Comparison of ENCODE assay signal across 8 cellular contexts in the genomic region with DNA sequence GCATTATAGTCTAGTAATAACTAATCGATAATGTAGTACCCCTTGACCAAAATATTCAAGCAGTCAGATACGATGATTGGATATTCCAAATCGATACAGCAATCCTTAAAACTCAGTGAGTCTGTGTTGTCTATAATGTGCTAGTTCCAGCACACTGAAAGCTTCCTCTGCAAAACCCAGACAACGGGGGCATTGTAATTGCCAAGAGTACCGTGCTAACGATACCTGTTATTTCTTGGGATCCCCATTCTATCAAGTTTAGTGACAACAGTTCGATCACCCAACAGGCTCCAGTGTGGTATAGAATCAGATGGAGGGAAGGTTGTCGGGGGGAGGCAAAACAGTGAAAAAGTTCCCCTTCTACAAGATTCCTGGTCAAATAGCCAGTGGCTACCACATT. TPM values are rescaled to one million over a fixed set of nuclear protein-coding genes. Genes with fewer than 3 reads are reported as not detected.
DNase-seq lines count a peak whose midpoint lies in the region; ATAC-seq and TF ChIP-seq lines count a peak whose summit lies in the region.

No MANE protein-coding gene starts in this region.

- no peak overlapping the region for H3K4me3 Mint-ChIP-seq in T-helper 17 cell

- H3K9me2 ChIP-seq in GM23248 (ENCODE audit: insufficient read depth), result no peaks in the 10 kb centered on the region

- no peak for TF ChIP-seq POLR2A in gastroesophageal sphincter (IDR thresholded peaks at IDR 0.05)

- H3K4me3 ChIP-seq in GM23248 (peak overlapping the region; percentile 83), WERI-Rb-1 (ENCODE audit: low read depth, low read length) (peak overlapping the region; percentile 53; the same call in 1 of the 2 replicates), gastroesophageal sphincter (peak overlapping the region; percentile 54 to 77), skeletal muscle tissue (ENCODE audit: low read length in 3 of 3) (peak overlapping the region; percentile 79 to 89 (median 82))

- TF ChIP-seq CTCF in WERI-Rb-1 (IDR thresholded peaks at IDR 0.05; ENCODE audit: low read depth, low read length), result no peak
- no peak for TF ChIP-seq CTCF in gastroesophageal sphincter (IDR thresholded peaks at IDR 0.05)

- no peaks in the 10 kb centered on the region for H3K27me3 Mint-ChIP-seq in T-helper 17 cell

- no peaks in the 10 kb centered on the region for H4K20me1 ChIP-seq in GM23248 (ENCODE audit: insufficient read depth)

- WGBS in GM23248 (ENCODE audit: low coverage in 1 of 2, low lambda C conversion rate in 2 of 2, missing lambda C conversion rate in 2 of 2), 2 experiments, result 59 to 62% methylated on average over 8 of the region's 8 CpGs
- WGBS in gastroesophageal sphincter (ENCODE audit: low coverage in 1 of 2), 2 donors, result 79 to 80% methylated on average over 6 to 7 of the region's 8 CpGs

- in situ Hi-C loops in GM23248 (cut with MboI), result no loop called here

- ATAC-seq in gastroesophageal sphincter (no peak), T-helper 17 cell (no peak), GM21717 (IDR thresholded peaks at IDR 0.05; ENCODE audit: unreplicated experiment) (no peak), GM18873 (IDR thresholded peaks at IDR 0.05; ENCODE audit: low FRiP score, unreplicated experiment) (no peak)

- H3K36me3 Mint-ChIP-seq in T-helper 17 cell (ENCODE audit: low read depth), result peaks cover 3% of the 10 kb centered on the region

- no peaks in the 10 kb centered on the region for H3K36me3 ChIP-seq in GM23248 (ENCODE audit: low read depth)
- no peaks in the 10 kb centered on the region for H3K36me3 ChIP-seq in WERI-Rb-1
- H3K36me3 ChIP-seq in gastroesophageal sphincter, result no peaks in the 10 kb centered on the region
- H3K36me3 ChIP-seq in skeletal muscle tissue (ENCODE audit: control insufficient read depth in 3 of 3, insufficient read depth in 3 of 3, low read length in 3 of 3), result no peaks in the 10 kb centered on the region

- H3K4me1 Mint-ChIP-seq in T-helper 17 cell, result peaks cover 17% of the 10 kb centered on the region

- H3K27me3 ChIP-seq in GM23248 (replicated peaks; ENCODE audit: insufficient read depth) (no peaks in the 10 kb centered on the region), WERI-Rb-1 (ENCODE audit: insufficient read depth, low read depth, severe bottlenecking) (no peaks in the 10 kb centered on the region), gastroesophageal sphincter (no peaks in the 10 kb centered on the region), skeletal muscle tissue (ENCODE audit: control insufficient read depth in 3 of 3, insufficient read depth in 3 of 3, low read length in 3 of 3) (no peaks in the 10 kb centered on the region)

- H3K27ac ChIP-seq in GM23248 (peak overlapping the region; percentile 100), WERI-Rb-1 (no peak overlapping the region), gastroesophageal sphincter (peak overlapping the region; percentile 97 to 100 (median 100)), skeletal muscle tissue (ENCODE audit: low read depth, low read length) (peak overlapping the region; percentile 97)

- H3K4me1 ChIP-seq in GM23248 (ENCODE audit: insufficient read depth), result peaks cover 42% of the 10 kb centered on the region
- H3K4me1 ChIP-seq in gastroesophageal sphincter, result peaks cover 0 to 50% (median 8%) of the 10 kb centered on the region in 3 donors
- H3K4me1 ChIP-seq in skeletal muscle tissue (ENCODE audit: control insufficient read depth in 3 of 3, insufficient read depth in 3 of 3, low read length in 3 of 3), result peaks cover 23 to 38% (median 37%) of the 10 kb centered on the region in 3 donors

- H3K9ac ChIP-seq in GM23248 (peak overlapping the region; percentile 97), skeletal muscle tissue (ENCODE audit: low read depth in 1 of 3, low read length in 3 of 3) (peak overlapping the region; percentile 83 to 92 (median 91))

- H3K4me2 ChIP-seq in GM23248 (ENCODE audit: unreplicated experiment), result peak overlapping the region; percentile 82

- no peak for DNase-seq in GM23248
- no peak for DNase-seq in WERI-Rb-1
- DNase-seq in NCI-H2029 treated with DMSO at 0.1 percent for 48 hours (lab: John Stamatoyannopoulos, UW), result no peak
- no peak for DNase-seq in T-helper 17 cell

- H3F3A ChIP-seq in GM23248 (ENCODE audit: insufficient read depth), result peaks cover 38% of the 10 kb centered on the region

- H2AFZ ChIP-seq in GM23248, result peak overlapping the region; percentile 84

- no peak overlapping the region for H3K27ac Mint-ChIP-seq in T-helper 17 cell

- no peaks in the 10 kb centered on the region for H3K79me2 ChIP-seq in GM23248 (ENCODE audit: insufficient read depth)

- no peaks in the 10 kb centered on the region for H3K9me3 ChIP-seq in GM23248 (ENCODE audit: low read depth)
- peaks cover 3% of the 10 kb centered on the region for H3K9me3 ChIP-seq in WERI-Rb-1 (ENCODE audit: severe bottlenecking)
- H3K9me3 ChIP-seq in gastroesophageal sphincter, result no peaks in the 10 kb centered on the region
- no peaks in the 10 kb centered on the region for H3K9me3 ChIP-seq in skeletal muscle tissue (ENCODE audit: control insufficient read depth in 3 of 3, low read length in 3 of 3)
- no peaks in the 10 kb centered on the region for H3K9me3 ChIP-seq in T-helper 17 cell (ENCODE audit: control insufficient read depth, low read length, poor library complexity, severe bottlenecking)

- TF ChIP-seq EP300 in gastroesophageal sphincter (IDR thresholded peaks at IDR 0.05), result no peak

RNA-seq across cellular contexts. Expression of a gene that starts 0.9 kb away (rescaled TPM):
- 2.3 and 2.9 TPM in 2 replicates for total RNA-seq in GM23248 (2014; rRNA removed; shearing (Covaris generic))
- polyA plus RNA-seq in GM23248 (2016; fragmentation: Nextera tagmentation; extraction: Ambion mirVana), result 4.0 and 4.1 TPM in 2 replicates
- 10 to 100 TPM; 10.3 to 14.6 (median 13.6) TPM for total RNA-seq in gastroesophageal sphincter
- total RNA-seq in skeletal muscle tissue, result 6.8 TPM
- total RNA-seq in T-helper 17 cell, result 1 to 10 TPM; 3.1 to 3.7 TPM
